ENCODE assay signal across 29 cellular contexts in the genomic region with DNA sequence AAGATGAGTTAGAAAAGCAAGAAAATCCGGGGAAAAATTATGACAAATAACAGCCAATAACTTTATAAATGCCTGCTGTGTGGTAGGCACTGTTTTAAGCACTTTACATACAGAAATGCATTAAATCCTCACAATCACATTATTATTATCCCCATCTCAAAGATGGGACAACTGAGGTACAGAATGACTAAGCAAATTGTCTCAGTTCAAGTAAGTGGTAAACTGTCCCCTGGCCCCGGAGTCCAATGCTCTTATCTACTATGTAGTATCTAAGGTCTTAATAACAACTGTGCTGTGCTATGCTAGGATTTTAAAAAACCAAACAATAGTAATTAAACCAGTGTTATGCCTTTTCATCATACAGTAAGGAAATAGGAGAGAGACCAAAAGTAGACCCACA.
"Had no signal": no experiment of that assay in that cellular context is flagged by ENCODE, and none has a peak within 500 bp of the region (broad histone marks: within the 10 kb centered on the region; RNA-seq: fewer than 3 reads in every experiment).

No MANE protein-coding gene starts in this region.

- H3K27me3 ChIP-seq: adrenal gland, body of pancreas, cardiac muscle cell, colonic mucosa, dorsolateral prefrontal cortex had no signal

- H3K4me3 ChIP-seq: adrenal gland, body of pancreas, cardiac muscle cell, colonic mucosa, dorsolateral prefrontal cortex had no signal

- ATAC-seq: activated CD4-positive, alpha-beta T cell treated with anti-CD3 and anti-CD28 coated beads for 36 hours; activated CD8-positive, alpha-beta memory T cell treated with anti-CD3 and anti-CD28 coated beads, Interleukin-2, amount 10 ng/mL, durations not matched to agents 7 days and 5 days; activated CD8-positive, alpha-beta T cell treated with anti-CD3 and anti-CD28 coated beads, Interleukin-2, amount 10 ng/mL, durations not matched to agents 7 days and 5 days; activated naive CD8-positive, alpha-beta T cell treated with anti-CD3 and anti-CD28 coated beads, Interleukin-2, amount 50 U/mL, for 24 hours; body of pancreas; esophagus mucosa had no signal

- H3K4me1 ChIP-seq: colonic mucosa had no signal

- H3K27ac ChIP-seq: adrenal gland, body of pancreas, cardiac muscle cell, colonic mucosa, dorsolateral prefrontal cortex had no signal

- H3K9me3 ChIP-seq: adrenal gland, body of pancreas, colonic mucosa had no signal

- DNase-seq: activated CD4-positive, alpha-beta memory T cell treated with anti-CD3 and anti-CD28 coated beads for 36 hours; activated CD4-positive, alpha-beta T cell treated with anti-CD3 and anti-CD28 coated beads for 36 hours; activated CD4-positive, alpha-beta T cell treated with anti-CD3 and anti-CD28 coated beads, Interleukin-2, amount 10 ng/mL, durations not matched to agents 24 days and 14 days; activated CD4-positive, CD25-positive, alpha-beta regulatory T cell; activated CD4-positive, CD25-positive, alpha-beta regulatory T cell treated with anti-CD3 and anti-CD28 coated beads, Interleukin-2, amount 50 U/mL, for 72 hours; activated CD8-positive, alpha-beta memory T cell treated with anti-CD3 and anti-CD28 coated beads, Interleukin-2, amount 10 ng/mL, durations not matched to agents 7 days and 5 days; activated CD8-positive, alpha-beta memory T cell treated with anti-CD3 and anti-CD28 coated beads, Interleukin-2, amount 50 U/mL, for 4 hours; activated CD8-positive, alpha-beta T cell treated with anti-CD3 and anti-CD28 coated beads, Interleukin-2, amount 10 ng/mL, durations not matched to agents 7 days and 5 days; activated effector memory CD4-positive, alpha-beta T cell treated with anti-CD3 and anti-CD28 coated beads, Interleukin-2, amount 50 U/mL, for 16 hours; activated naive CD4-positive, alpha-beta T cell treated with anti-CD3 and anti-CD28 coated beads for 36 hours; activated naive CD8-positive, alpha-beta T cell treated with anti-CD3 and anti-CD28 coated beads for 36 hours; activated naive CD8-positive, alpha-beta T cell treated with anti-CD3 and anti-CD28 coated beads, Interleukin-2, amount 50 U/mL, for 24 hours; activated T-cell treated with anti-CD3 and anti-CD28 coated beads, Interleukin-2, amount 50 U/mL, for 1 hour; activated T-cell treated with anti-CD3 and anti-CD28 coated beads, Interleukin-2, amount 50 U/mL, for 48 hours; adrenal gland; amygdala; aorta; body of pancreas; central memory CD4-positive, alpha-beta T cell; cerebellar nuclear complex; colonic mucosa; dorsolateral prefrontal cortex; effector memory CD4-positive, alpha-beta T cell; endodermal cell; foreskin fibroblast; head of caudate nucleus; T-helper 2 cell had no signal

- H3K36me3 ChIP-seq: adrenal gland, cardiac muscle cell, colonic mucosa had no signal
